Comparison of ENCODE assay signal across 8 cellular contexts in the genomic region with DNA sequence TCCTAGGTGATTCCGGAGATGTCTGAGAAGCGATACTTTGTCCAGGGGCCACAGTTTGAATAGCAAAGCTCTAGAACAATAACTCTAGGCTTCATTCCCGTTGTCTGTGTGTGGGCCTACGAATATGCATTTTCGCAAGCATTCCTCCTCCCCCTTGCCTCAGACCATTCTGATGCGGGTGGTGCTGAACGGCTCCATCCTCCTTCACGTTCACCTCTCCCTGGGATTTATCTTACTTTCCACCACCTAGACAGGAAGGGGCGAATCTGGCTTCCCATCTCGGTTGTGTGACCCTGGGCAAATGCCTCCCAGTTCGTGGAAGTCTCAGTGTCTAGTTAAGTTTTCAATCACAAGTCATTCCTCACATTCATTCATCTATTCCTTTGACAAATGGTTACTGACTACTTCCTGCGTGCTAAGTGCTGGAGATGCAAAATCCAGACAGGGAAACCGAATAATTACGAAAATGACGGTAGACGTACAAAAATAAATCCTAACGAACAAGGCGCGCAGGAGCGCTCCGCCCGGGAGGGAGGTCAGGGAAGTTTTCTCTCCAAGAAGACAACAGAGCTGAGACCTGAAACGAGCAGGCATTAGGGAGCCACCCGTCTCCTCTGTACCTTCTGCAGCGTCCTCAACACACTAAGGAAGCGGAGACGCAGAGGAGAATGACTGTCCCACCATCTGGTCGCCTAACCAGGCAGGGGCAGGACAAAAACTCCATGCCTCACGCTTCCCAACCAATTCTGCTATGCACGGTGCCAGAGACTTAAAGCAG. TPM values are rescaled to one million over a fixed set of nuclear protein-coding genes. Genes with fewer than 3 reads are reported as not detected.
DNase-seq lines count a peak whose midpoint lies in the region; ATAC-seq and TF ChIP-seq lines count a peak whose summit lies in the region.

No MANE protein-coding gene starts in this region.

- peaks cover 36% of the 10 kb centered on the region for H3K4me1 Mint-ChIP-seq in activated CD4-positive, alpha-beta T cell treated with anti-CD3 and anti-CD28 coated beads, Interleukin-2, amount 10 ng/mL, durations not matched to agents 24 days and 14 days

- H3K27me3 Mint-ChIP-seq in activated CD4-positive, alpha-beta T cell treated with anti-CD3 and anti-CD28 coated beads, Interleukin-2, amount 10 ng/mL, durations not matched to agents 24 days and 14 days: no peaks in the 10 kb centered on the region

- H3K9me3 ChIP-seq in Peyer's patch: no peaks in the 10 kb centered on the region

- H3K4me3 ChIP-seq in Peyer's patch: peak overlapping the region; percentile 22 to 54 (median 45)

- no peaks in the 10 kb centered on the region for H3K9me3 Mint-ChIP-seq in activated CD4-positive, alpha-beta T cell treated with anti-CD3 and anti-CD28 coated beads, Interleukin-2, amount 10 ng/mL, durations not matched to agents 24 days and 14 days

- no peak for TF ChIP-seq POLR2A in Peyer's patch (IDR thresholded peaks at IDR 0.05)

- H3K36me3 ChIP-seq in Peyer's patch: peaks cover 0 to 19% (median 0%) of the 10 kb centered on the region in 3 donors

- ATAC-seq in omental fat pad (ENCODE audit: low FRiP score): peak; percentile 1

- peak overlapping the region; percentile 85 for H3K4me3 Mint-ChIP-seq in activated CD4-positive, alpha-beta T cell treated with anti-CD3 and anti-CD28 coated beads, Interleukin-2, amount 10 ng/mL, durations not matched to agents 24 days and 14 days

- no peak for DNase-seq in activated CD4-positive, alpha-beta T cell treated with anti-CD3 and anti-CD28 coated beads, Interleukin-2, amount 10 ng/mL, durations not matched to agents 24 days and 14 days
- no peak for DNase-seq in activated CD4-positive, alpha-beta T cell treated with anti-CD3 and anti-CD28 coated beads, Interleukin-2, amount 50 U/mL, for 1 hour
- peak in 1 of 3 donors; percentile 27 for DNase-seq in Peyer's patch
- peak; percentile 44 for DNase-seq in epidermal melanocyte (ENCODE audit: insufficient read length, low spot score)
- DNase-seq in omental fat pad (ENCODE audit: low spot score): no peak
- no peak for DNase-seq in SK-N-DZ (ENCODE audit: low spot score)
- DNase-seq in NCI-H128 (lab: John Stamatoyannopoulos, UW; ENCODE audit: unreplicated experiment): no peak
- DNase-seq in SIG-M5 treated with dmso at 0.1 percent for 504 hours (lab: John Stamatoyannopoulos, UW; ENCODE audit: unreplicated experiment): no peak

- intact Hi-C loops in activated CD4-positive, alpha-beta T cell treated with anti-CD3 and anti-CD28 coated beads, Interleukin-2, amount 10 ng/mL, durations not matched to agents 24 days and 14 days (cut with micrococcal nuclease): no loop called here

- H3K27ac Mint-ChIP-seq in activated CD4-positive, alpha-beta T cell treated with anti-CD3 and anti-CD28 coated beads, Interleukin-2, amount 10 ng/mL, durations not matched to agents 24 days and 14 days: peak overlapping the region; percentile 79

- no peaks in the 10 kb centered on the region for H3K27me3 ChIP-seq in Peyer's patch

- H3K36me3 Mint-ChIP-seq in activated CD4-positive, alpha-beta T cell treated with anti-CD3 and anti-CD28 coated beads, Interleukin-2, amount 10 ng/mL, durations not matched to agents 24 days and 14 days (ENCODE audit: low read depth): peaks cover 6% of the 10 kb centered on the region

- H3K4me1 ChIP-seq in Peyer's patch: peaks cover 0 to 41% (median 15%) of the 10 kb centered on the region in 4 donors

- TF ChIP-seq CTCF in Peyer's patch (IDR thresholded peaks at IDR 0.05): no peak
- TF ChIP-seq CTCF in omental fat pad (IDR thresholded peaks at IDR 0.05): no peak

- peak overlapping the region; percentile 13 to 97 (median 50) for H3K27ac ChIP-seq in Peyer's patch

RNA-seq across cellular contexts. Expression of gene CNOT3, which starts 1.3 kb away (rescaled TPM):
- 64.5 and 73.4 TPM in 2 replicates for total RNA-seq in activated CD4-positive, alpha-beta T cell treated with anti-CD3 and anti-CD28 coated beads, Interleukin-2, amount 10 ng/mL, durations not matched to agents 24 days and 14 days
- total RNA-seq in Peyer's patch: 10 to 100 TPM; 26.1 to 99.9 (median 38.9) TPM
- total RNA-seq in omental fat pad: 10 to 100 TPM; 13.4 to 24.4 (median 19.0) TPM
- polyA plus RNA-seq in SK-N-DZ (2014; cell fraction: cytosol; rRNA removed): 7.1 and 7.9 TPM in 2 replicates
- 6.6 and 21.2 TPM in 2 replicates for polyA plus RNA-seq in SK-N-DZ (2014; cell fraction: nucleus; rRNA removed)

RNA-seq across cellular contexts. Expression of gene PRPF31, which starts 20.7 kb away (rescaled TPM):
- 110 and 115 TPM in 2 replicates for total RNA-seq in activated CD4-positive, alpha-beta T cell treated with anti-CD3 and anti-CD28 coated beads, Interleukin-2, amount 10 ng/mL, durations not matched to agents 24 days and 14 days
- total RNA-seq in Peyer's patch (10 to 100 TPM; 23.3 to 75.1 (median 41.4) TPM), omental fat pad (10 to 100 TPM; 33.8 to 50.1 (median 39.7) TPM)
- polyA plus RNA-seq in SK-N-DZ (2014; cell fraction: cytosol; rRNA removed): 52.1 and 68.2 TPM in 2 replicates
- 74.3 and 84.2 TPM in 2 replicates for polyA plus RNA-seq in SK-N-DZ (2014; cell fraction: nucleus; rRNA removed)

RNA-seq across cellular contexts. Expression of gene TFPT, which starts 20.8 kb away (rescaled TPM):
- total RNA-seq in activated CD4-positive, alpha-beta T cell treated with anti-CD3 and anti-CD28 coated beads, Interleukin-2, amount 10 ng/mL, durations not matched to agents 24 days and 14 days: 31.0 and 33.7 TPM in 2 replicates
- 10 to 100 TPM in 2 of 4 donors, 1 to 10 TPM in 2; 9.3 to 15.7 (median 10.6) TPM for total RNA-seq in Peyer's patch
- total RNA-seq in omental fat pad: 10 to 100 TPM in 3 of 4 donors, 1 to 10 TPM in 1; 9.7 to 19.9 (median 15.6) TPM
- polyA plus RNA-seq in SK-N-DZ (2014; cell fraction: cytosol; rRNA removed): 6.9 and 9.3 TPM in 2 replicates
- 4.1 and 6.0 TPM in 2 replicates for polyA plus RNA-seq in SK-N-DZ (2014; cell fraction: nucleus; rRNA removed)

RNA-seq across cellular contexts. Expression of gene LENG1, which starts 23.2 kb away (rescaled TPM):
- total RNA-seq in activated CD4-positive, alpha-beta T cell treated with anti-CD3 and anti-CD28 coated beads, Interleukin-2, amount 10 ng/mL, durations not matched to agents 24 days and 14 days: 4.6 and 5.7 TPM in 2 replicates
- total RNA-seq in Peyer's patch (10 to 100 TPM in 2 of 4 donors, 1 to 10 TPM in 2; 2.9 to 28.9 (median 6.8) TPM), omental fat pad (10 to 100 TPM in 1 of 4 donors, 1 to 10 TPM in 3; 5.3 to 12.3 (median 7.4) TPM)
- polyA plus RNA-seq in SK-N-DZ (2014; cell fraction: cytosol; rRNA removed): 2.7 and 4.3 TPM in 2 replicates
- polyA plus RNA-seq in SK-N-DZ (2014; cell fraction: nucleus; rRNA removed): 2.5 and 7.3 TPM in 2 replicates

RNA-seq across cellular contexts. Expression of gene NDUFA3, which starts 33.6 kb away (rescaled TPM):
- total RNA-seq in activated CD4-positive, alpha-beta T cell treated with anti-CD3 and anti-CD28 coated beads, Interleukin-2, amount 10 ng/mL, durations not matched to agents 24 days and 14 days: 105 and 131 TPM in 2 replicates
- total RNA-seq in Peyer's patch: 100 to 1,000 TPM in 1 of 4 donors, 10 to 100 TPM in 3; 40.6 to 156 (median 45.7) TPM
- total RNA-seq in omental fat pad: 10 to 100 TPM in 3 of 4 donors, 1 to 10 TPM in 1; 7.1 to 33.0 (median 28.6) TPM
- 13.0 and 193 TPM in 2 replicates for polyA plus RNA-seq in SK-N-DZ (2014; cell fraction: cytosol; rRNA removed)
- 9.1 and 13.3 TPM in 2 replicates for polyA plus RNA-seq in SK-N-DZ (2014; cell fraction: nucleus; rRNA removed)
